ENCODE assay signal across 24 cellular contexts in genomic region chr20:6600336-6600735, GRCh38.
A peak's percentile ranks its signal among the peaks of the same experiment; 100 is the strongest.
DNase-seq lines count a peak whose midpoint lies in the region; ATAC-seq, FAIRE-seq and TF ChIP-seq lines count a peak whose summit lies in the region.
"Had no signal": no experiment of that assay in that cellular context is flagged by ENCODE, and none has a peak within 500 bp of the region (broad histone marks: within the 10 kb centered on the region; RNA-seq: fewer than 3 reads in every experiment).

No MANE protein-coding gene starts in this region.

- no peaks in the 10 kb centered on the region for H3K9me3 Mint-ChIP-seq in nephron

- no peak overlapping the region for H3K27ac ChIP-seq in GM12878 (ENCODE audit: control insufficient read depth, insufficient read depth)
- H3K27ac ChIP-seq: HL-60, Peyer's patch, SJCRH30 had no signal

- TF ChIP-seq CTCF in NB4 (IDR thresholded peaks at IDR 0.05; ENCODE audit: low read depth, low read length) (no peak), GM12878 (IDR thresholded peaks at IDR 0.05 in 2 of 3, conservative IDR thresholded peaks at IDR 0.05 in 1 of 3; ENCODE audit: control insufficient read depth in 2 of 3, extremely low read depth in 1 of 3, insufficient read depth in 1 of 3, low read depth in 3 of 3, low read length in 3 of 3) (no peak), nephron (IDR thresholded peaks at IDR 0.05; ENCODE audit: unreplicated experiment in 3 of 3) (no peak)

- WGBS in GM12878 (ENCODE audit: insufficient coverage, insufficient replicate concordance, low lambda C conversion rate, missing lambda C conversion rate) = 58% methylated on average over 3 of the region's 3 CpGs

- H3K36me3 ChIP-seq in GM12878 (ENCODE audit: control insufficient read depth in 2 of 2, insufficient read depth in 2 of 2, low read length in 1 of 2) = no peaks in the 10 kb centered on the region
- H3K36me3 ChIP-seq: BE2C, Peyer's patch, SJCRH30 had no signal

- no peak for TF ChIP-seq EP300 in GM12878 (IDR thresholded peaks at IDR 0.05; ENCODE audit: borderline replicate concordance in 1 of 2, control insufficient read depth in 1 of 2, low read depth in 2 of 2, low read length in 2 of 2)

- H3K27me3 Mint-ChIP-seq in nephron (ENCODE audit: low read depth) = no peaks in the 10 kb centered on the region
- H3K27me3 Mint-ChIP-seq: CD4-positive, alpha-beta memory T cell; T-cell had no signal

- POLR2A ChIA-PET in GM12878 (lab: Charles Lee) = interaction anchor here (1.1 to 1.4 kb wide), 2 partner anchors 12 to 13 kb away, joined by 3 to 6 read pairs; no protein-coding TSS in a partner anchor

- intact Hi-C loops in GM12878 (cut with micrococcal nuclease; ENCODE audit: unreplicated experiment) = no loop called here

- TF ChIP-seq POLR2A in NB4 (IDR thresholded peaks at IDR 0.05; ENCODE audit: extremely low read depth, insufficient read length) = no peak
- TF ChIP-seq POLR2A in GM12878 (IDR thresholded peaks at IDR 0.05; ENCODE audit: low read depth, low read length) = no peak

- peaks cover 55% of the 10 kb centered on the region for H3K4me1 Mint-ChIP-seq in nephron
- H3K4me1 Mint-ChIP-seq: CD4-positive, alpha-beta memory T cell; T-cell had no signal

- in situ Hi-C loops in GM12878 (cut with MboI) = no loop called here

- no peak overlapping the region for H3K9ac ChIP-seq in GM12878 (ENCODE audit: control insufficient read depth, insufficient read depth, low read length)

- H3K36me3 Mint-ChIP-seq in nephron (ENCODE audit: low read depth) = no peaks in the 10 kb centered on the region
- H3K36me3 Mint-ChIP-seq: CD4-positive, alpha-beta memory T cell; T-cell had no signal

- H3K4me2 ChIP-seq in GM12878 (ENCODE audit: control insufficient read depth, insufficient read depth) = no peak overlapping the region

- BruUV-seq in GM12878 (replicated peaks; lab: Mats Ljungman, UMichigan) = no TSS peak

- SMC1A ChIA-PET in GM12878 (lab: Charles Lee; ENCODE audit: uncharacterized antibody, unreplicated experiment) = interaction anchor here (0.9 to 1.9 kb wide), 7 partner anchors 12 to 55 kb away, joined by 3 to 11 read pairs (median 7); no protein-coding TSS in a partner anchor

- H3K79me2 ChIP-seq in GM12878 (ENCODE audit: control insufficient read depth, insufficient read depth, low read length) = no peaks in the 10 kb centered on the region

- no peaks in the 10 kb centered on the region for H3K9me3 ChIP-seq in GM12878 (replicated peaks; ENCODE audit: control insufficient read depth, insufficient read depth, low read length)
- H3K9me3 ChIP-seq: BE2C, Peyer's patch, SJCRH30 had no signal

- peak; percentile 58 for DNase-seq in NB4 (ENCODE audit: low read depth)
- no peak for DNase-seq in GM12878 (ENCODE audit: low read depth, low spot score)
- no peak for DNase-seq in NCI-H1105 treated with DMSO at 0.1 percent for 48 hours (lab: John Stamatoyannopoulos, UW)
- no peak for DNase-seq in cerebellar cortex (ENCODE audit: low spot score)
- DNase-seq: BE2C; CD4-positive, alpha-beta memory T cell; KBM-7; NCI-H1105; NCI-H2081; NCI-H2171; NCI-H345; NCI-H524; NCI-H774; NK-92 treated with Interleukin-12 subunit alpha and Interleukin-12 subunit beta, amount 100 ng/mL, for 24 hours; Peyer's patch; SJCRH30; T-cell had no signal

- H3K4me3 ChIP-seq in NB4 (ENCODE audit: low read depth, low read length) (no peak overlapping the region), GM12878 (no peak overlapping the region)
- H3K4me3 ChIP-seq: Peyer's patch, SJCRH30 had no signal

- H4K20me1 ChIP-seq in GM12878 (ENCODE audit: control insufficient read depth, insufficient read depth) = no peaks in the 10 kb centered on the region

- peak; percentile 71 for ATAC-seq in GM18907 (IDR thresholded peaks at IDR 0.05; ENCODE audit: unreplicated experiment)
- ATAC-seq in GM12878 = peak; percentile 49
- no peak for ATAC-seq in HG03432 (IDR thresholded peaks at IDR 0.05; ENCODE audit: unreplicated experiment)
- ATAC-seq: T-cell had no signal

- CTCF ChIA-PET in GM12878 (lab: Yijun Ruan, JAX) = interaction anchor here (0.7 to 2.4 kb wide), 9 partner anchors 11 to 52 kb away, joined by 3 to 16 read pairs (median 4); no protein-coding TSS in a partner anchor

- RAD21 ChIA-PET in GM12878 (lab: Charles Lee; ENCODE audit: unreplicated experiment) = interaction anchor here (0.6 to 2.9 kb wide), 7 partner anchors 13 to 93 kb away, joined by 3 to 10 read pairs (median 4); no protein-coding TSS in a partner anchor

- H3K4me1 ChIP-seq in GM12878 (ENCODE audit: control insufficient read depth, insufficient read depth, low read length) = no peaks in the 10 kb centered on the region
- H3K4me1 ChIP-seq: BE2C, Peyer's patch, SJCRH30 had no signal

- H3K27me3 ChIP-seq in GM12878 (replicated peaks in 1 of 2; ENCODE audit: control insufficient read depth in 2 of 2, insufficient read depth in 2 of 2, low read length in 1 of 2) = no peaks in the 10 kb centered on the region
- H3K27me3 ChIP-seq: BE2C, Peyer's patch, SJCRH30 had no signal

- H3K4me3 Mint-ChIP-seq in nephron = no peak overlapping the region
- H3K4me3 Mint-ChIP-seq: CD4-positive, alpha-beta memory T cell; T-cell had no signal

- H3K27ac Mint-ChIP-seq in nephron = peak overlapping the region in 2 of 3 experiments; percentile 36 to 45
- H3K27ac Mint-ChIP-seq: CD4-positive, alpha-beta memory T cell; T-cell had no signal

- TF ChIP-seq RAD21 in GM12878 (IDR thresholded peaks at IDR 0.05; ENCODE audit: insufficient read depth, low read depth, low read length) = no peak

- FAIRE-seq in GM12878 (lab: Jason Lieb, UNC) = no peak
- FAIRE-seq: G401.6, GM19239, H54 had no signal

- no peak overlapping the region for H2AFZ ChIP-seq in GM12878 (ENCODE audit: control insufficient read depth, low read depth, low read length)

TF ChIP-seq in GM12878, 131 proteins besides CTCF, POLR2A, EP300 and RAD21 (continues in another document):
- TF ChIP-seq ZNF687 (IDR thresholded peaks at IDR 0.05) = no peak
- no peak for TF ChIP-seq ZBTB4 (CRISPR knock-in tag; IDR thresholded peaks at IDR 0.05)
- no peak for TF ChIP-seq NR2C1 (IDR thresholded peaks at IDR 0.05)
- no peak for TF ChIP-seq ZNF622 (IDR thresholded peaks at IDR 0.05)
- TF ChIP-seq CHD4 (IDR thresholded peaks at IDR 0.05) = no peak
- TF ChIP-seq NFYA (IDR thresholded peaks at IDR 0.05; ENCODE audit: borderline replicate concordance, low read depth, low read length) = no peak
